1 cellular context compared by ENCODE assay signal in genomic region chr16:30084096-30084815, GRCh38.
TF ChIP-seq lines count a peak whose summit lies in the region.

No MANE protein-coding gene starts in this region.

TF ChIP-seq in HEK293, 187 proteins besides CTCF, POLR2A, EP300 and RAD21:
- TF ChIP-seq ZNF830 (tag by site-specific recombination; IDR thresholded peaks at IDR 0.05; ENCODE audit: low read depth) (no peak), ZBTB6 (tag by site-specific recombination; IDR thresholded peaks at IDR 0.05) (0 out of 2 replicates have a peak, but pooled peaks have one; percentile 24), ZNF654 (tag by site-specific recombination; IDR thresholded peaks at IDR 0.05; ENCODE audit: low read depth) (no peak), ZSCAN4 (tag by site-specific recombination; IDR thresholded peaks at IDR 0.05) (peak; percentile 53; the same call in 1 of the 2 replicates), SP2 (tag by site-specific recombination; IDR thresholded peaks at IDR 0.05) (0 out of 2 replicates have a peak, but pooled peaks have one; percentile 18), ZNF580 (tag by site-specific recombination; IDR thresholded peaks at IDR 0.05) (no peak), ZNF600 (tag by site-specific recombination; IDR thresholded peaks at IDR 0.05) (peak; percentile 97), GLI2 (tag by site-specific recombination; IDR thresholded peaks at IDR 0.05; ENCODE audit: borderline replicate concordance, low read depth) (no peak), ZBTB7A (tag by site-specific recombination; IDR thresholded peaks at IDR 0.05; ENCODE audit: low read depth) (0 out of 2 replicates have a peak, but pooled peaks have one; percentile 1)
